9 cellular contexts compared by ENCODE assay signal in the genomic region with DNA sequence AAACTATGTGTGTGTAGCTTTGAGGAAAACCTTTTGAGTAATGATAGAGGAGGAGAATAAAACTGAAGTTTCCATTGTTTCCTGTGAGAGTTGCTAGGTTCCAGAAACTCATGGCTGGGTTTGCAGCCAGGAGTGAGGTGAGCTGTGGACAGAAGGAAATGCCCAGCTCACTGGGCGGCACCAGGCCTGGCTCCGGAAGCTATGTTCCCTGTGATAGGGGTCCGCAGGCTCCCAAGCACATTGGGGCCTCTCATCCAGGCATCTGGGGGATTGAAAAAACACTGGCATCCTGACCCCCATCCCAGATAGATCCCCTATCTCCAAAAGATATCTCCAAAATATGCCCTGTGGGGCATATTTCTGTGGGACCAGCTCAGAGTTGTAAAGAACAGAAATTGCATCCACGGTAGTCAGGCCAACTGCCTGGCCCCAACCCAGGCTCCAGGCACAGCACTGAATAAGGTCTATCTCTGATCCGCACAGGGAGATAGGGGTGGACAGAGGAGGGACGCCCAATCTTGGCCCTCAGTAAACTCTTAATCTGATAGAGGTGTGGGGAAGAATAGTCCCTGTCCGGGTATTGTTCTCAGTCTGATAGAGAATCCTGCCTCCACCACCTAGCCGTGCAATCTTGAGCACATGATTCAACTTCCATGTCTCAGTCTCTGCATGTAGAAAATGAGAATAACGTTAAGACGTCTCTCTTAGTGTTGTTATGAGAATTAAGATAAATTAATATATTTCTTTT. TPM values are rescaled to one million over a fixed set of nuclear protein-coding genes. Genes with fewer than 3 reads are reported as not detected.
DNase-seq lines count a peak whose midpoint lies in the region; ATAC-seq and TF ChIP-seq lines count a peak whose summit lies in the region.
"Had no signal": no experiment of that assay in that cellular context is flagged by ENCODE, and none has a peak within 500 bp of the region (broad histone marks: within the 10 kb centered on the region; RNA-seq: fewer than 3 reads in every experiment).

No MANE protein-coding gene starts in this region.

- H3K23ac ChIP-seq in IMR-90 (ENCODE audit: low read depth, low read length) = peak overlapping the region; percentile 66; the same call in 1 of the 2 replicates

- peak overlapping the region; percentile 54; the same call in 1 of the 2 replicates for H3K18ac ChIP-seq in IMR-90 (ENCODE audit: low read depth, low read length)

- no peak for TF ChIP-seq POLR2A in IMR-90 (IDR thresholded peaks at IDR 0.05; ENCODE audit: low read depth, low read length)

- peaks cover 14 to 26% of the 10 kb centered on the region in 2 experiments for H3K79me1 ChIP-seq in IMR-90 (ENCODE audit: low read depth in 1 of 2, low read length in 2 of 2)

- H4K91ac ChIP-seq in IMR-90 (ENCODE audit: insufficient read depth, low read depth, low read length) = peak overlapping the region; percentile 75

- peak overlapping the region; percentile 87 for H2AK5ac ChIP-seq in IMR-90 (ENCODE audit: low read depth, low read length)

- H3K4me1 Mint-ChIP-seq in activated naive CD8-positive, alpha-beta T cell treated with anti-CD3 and anti-CD28 coated beads, Interleukin-2, amount 50 U/mL, for 24 hours = peaks cover 20% of the 10 kb centered on the region
- peaks cover 7 to 11% of the 10 kb centered on the region in 2 donors for H3K4me1 Mint-ChIP-seq in immature natural killer cell

- TF ChIP-seq RAD21 in IMR-90 (IDR thresholded peaks at IDR 0.05; ENCODE audit: low read length) = no peak

- peak overlapping the region; percentile 83 for H3K4ac ChIP-seq in IMR-90 (ENCODE audit: low read depth, low read length)

- H3K4me1 ChIP-seq in IMR-90 (ENCODE audit: control insufficient read depth, insufficient read depth, low read length) = peaks cover 26% of the 10 kb centered on the region
- peaks cover 34 to 51% (median 48%) of the 10 kb centered on the region in 3 donors for H3K4me1 ChIP-seq in skeletal muscle tissue (ENCODE audit: control insufficient read depth in 3 of 3, insufficient read depth in 3 of 3, low read length in 3 of 3)

- H3K9ac ChIP-seq in IMR-90 (ENCODE audit: low read depth, low read length) (no peak overlapping the region), skeletal muscle tissue (ENCODE audit: low read depth in 1 of 3, low read length in 3 of 3) (peak overlapping the region; percentile 21 to 85 (median 25))

- H3K4me2 ChIP-seq in IMR-90 (ENCODE audit: low read depth, low read length) = no peak overlapping the region

- peak overlapping the region; percentile 80 for H3K14ac ChIP-seq in IMR-90 (replicated peaks; ENCODE audit: low read depth, low read length)

- dilution Hi-C loops in IMR-90 (cut with HindIII; ENCODE audit: low sequenced_read_pairs, unreplicated experiment) = no loop called here

- no TSS peak for BruUV-seq in IMR-90 (replicated peaks; lab: Mats Ljungman, UMichigan)

- DNase-seq in IMR-90 (no peak), immature natural killer cell (no peak), COR-L47 (lab: John Stamatoyannopoulos, UW) (no peak), NCI-H187 (lab: John Stamatoyannopoulos, UW) (no peak)
- no peak for DNase-seq in activated naive CD8-positive, alpha-beta T cell treated with anti-CD3 and anti-CD28 coated beads, Interleukin-2, amount 50 U/mL, for 24 hours
- DNase-seq: KG1 had no signal

- H2BK20ac ChIP-seq in IMR-90 (ENCODE audit: low read depth, low read length) = peak overlapping the region; percentile 62

- peak overlapping the region; percentile 60; the same call in 1 of the 3 replicates for H2BK15ac ChIP-seq in IMR-90 (ENCODE audit: low read depth, low read length)

- CTCF ChIA-PET in IMR-90 (lab: Yijun Ruan, JAX) = interaction anchor here (0.8 to 1.2 kb wide), 2 partner anchors 10 to 19 kb away, joined by 3 read pairs; no protein-coding TSS in a partner anchor

- peak overlapping the region; percentile 29 for H3K27ac Mint-ChIP-seq in activated naive CD8-positive, alpha-beta T cell treated with anti-CD3 and anti-CD28 coated beads, Interleukin-2, amount 50 U/mL, for 24 hours
- no peak overlapping the region for H3K27ac Mint-ChIP-seq in immature natural killer cell

- H3K36me3 ChIP-seq in IMR-90 (ENCODE audit: control insufficient read depth, insufficient read depth, low read length) (no peaks in the 10 kb centered on the region), skeletal muscle tissue (ENCODE audit: control insufficient read depth in 3 of 3, insufficient read depth in 3 of 3, low read length in 3 of 3) (no peaks in the 10 kb centered on the region)

- in situ Hi-C loops in IMR-90 (cut with MboI; ENCODE audit: low sequenced_read_pairs) = no loop called here

- H4K8ac ChIP-seq in IMR-90 (ENCODE audit: low read depth in 2 of 2, low read length in 2 of 2) = peak overlapping the region; percentile 19 to 81

- H3K27ac ChIP-seq in IMR-90 (ENCODE audit: insufficient read depth, low read length) = no peak overlapping the region
- peak overlapping the region; percentile 76 for H3K27ac ChIP-seq in skeletal muscle tissue (ENCODE audit: low read depth, low read length)

- H2BK120ac ChIP-seq in IMR-90 (ENCODE audit: low read depth, low read length) = peak overlapping the region; percentile 86

- peaks cover 27% of the 10 kb centered on the region for H3K9me1 ChIP-seq in IMR-90 (ENCODE audit: insufficient read depth, low read length)

- no peaks in the 10 kb centered on the region for H4K20me1 ChIP-seq in IMR-90 (ENCODE audit: insufficient read depth, low read length)

- peak overlapping the region; percentile 29 for H2AK9ac ChIP-seq in IMR-90 (replicated peaks; ENCODE audit: low read depth, low read length, poor library complexity)

- no peaks in the 10 kb centered on the region for H3K36me3 Mint-ChIP-seq in activated naive CD8-positive, alpha-beta T cell treated with anti-CD3 and anti-CD28 coated beads, Interleukin-2, amount 50 U/mL, for 24 hours (ENCODE audit: low read depth)
- no peaks in the 10 kb centered on the region for H3K36me3 Mint-ChIP-seq in immature natural killer cell

- H3K4me3 ChIP-seq in IMR-90 (ENCODE audit: insufficient read depth, low read depth, low read length) (no peak overlapping the region), skeletal muscle tissue (ENCODE audit: low read length in 3 of 3) (no peak overlapping the region)

- H3K56ac ChIP-seq in IMR-90 (ENCODE audit: extremely low read depth, insufficient read depth, low read length) = no peak overlapping the region; the same call in 1 of the 2 replicates

- peak overlapping the region; percentile 61 for H2AFZ ChIP-seq in IMR-90 (replicated peaks; ENCODE audit: low read length, poor library complexity)

- POLR2A ChIA-PET in IMR-90 (lab: Charles Lee; ENCODE audit: unreplicated experiment) = interaction anchor here (0.7 kb wide), 1 partner anchor 269 kb away, joined by 3 read pairs; no protein-coding TSS in a partner anchor

- TF ChIP-seq CTCF in IMR-90 (conservative IDR thresholded peaks at IDR 0.05; ENCODE audit: low read depth, low read length) = no peak

- intact Hi-C loops in IMR-90 (cut with micrococcal nuclease) = loop anchor here (5.0 to 10.0 kb wide), 2 partner anchors 72 to 154 kb away; a partner anchor contains a TSS

- H3K9me3 ChIP-seq in IMR-90 (ENCODE audit: control insufficient read depth, insufficient read depth, low read length) (no peaks in the 10 kb centered on the region), skeletal muscle tissue (ENCODE audit: control insufficient read depth in 3 of 3, low read length in 3 of 3) (no peaks in the 10 kb centered on the region)

- peak overlapping the region; percentile 56 for H3K4me3 Mint-ChIP-seq in activated naive CD8-positive, alpha-beta T cell treated with anti-CD3 and anti-CD28 coated beads, Interleukin-2, amount 50 U/mL, for 24 hours
- peak overlapping the region; percentile 33 to 94 (median 79) for H3K4me3 Mint-ChIP-seq in immature natural killer cell

- H3K27me3 Mint-ChIP-seq in activated naive CD8-positive, alpha-beta T cell treated with anti-CD3 and anti-CD28 coated beads, Interleukin-2, amount 50 U/mL, for 24 hours = peaks cover 15% of the 10 kb centered on the region
- peaks cover 0 to 9% (median 2%) of the 10 kb centered on the region in 3 donors for H3K27me3 Mint-ChIP-seq in immature natural killer cell (ENCODE audit: low read depth in 3 of 3)

- no peaks in the 10 kb centered on the region for H3K27me3 ChIP-seq in IMR-90 (ENCODE audit: control insufficient read depth, insufficient read depth, low read length)
- no peaks in the 10 kb centered on the region for H3K27me3 ChIP-seq in skeletal muscle tissue (ENCODE audit: control insufficient read depth in 3 of 3, insufficient read depth in 3 of 3, low read length in 3 of 3)

- WGBS in IMR-90 (ENCODE audit: extremely low coverage in 2 of 2, insufficient read length in 1 of 2), 2 experiments = 100% methylated on average over 2 of the region's 10 CpGs; no CpG with 5 or more reads in 1 of the 2 experiments

- peak overlapping the region; percentile 51; the same call in 1 of the 2 replicates for H4K5ac ChIP-seq in IMR-90 (ENCODE audit: low read depth, low read length)

- peak overlapping the region; percentile 78 for H2BK5ac ChIP-seq in IMR-90 (ENCODE audit: low read depth, low read length, poor library complexity, severe bottlenecking)

- ATAC-seq in IMR-90 (ENCODE audit: low read depth) (no peak), HG03342 (IDR thresholded peaks at IDR 0.05; ENCODE audit: unreplicated experiment) (no peak), HG03196 (IDR thresholded peaks at IDR 0.05; ENCODE audit: unreplicated experiment) (no peak)
- ATAC-seq in activated naive CD8-positive, alpha-beta T cell treated with anti-CD3 and anti-CD28 coated beads, Interleukin-2, amount 50 U/mL, for 24 hours = no peak

- H3K9me3 Mint-ChIP-seq in activated naive CD8-positive, alpha-beta T cell treated with anti-CD3 and anti-CD28 coated beads, Interleukin-2, amount 50 U/mL, for 24 hours = no peaks in the 10 kb centered on the region
- no peaks in the 10 kb centered on the region for H3K9me3 Mint-ChIP-seq in immature natural killer cell

TF ChIP-seq in IMR-90, 13 proteins besides CTCF, POLR2A, EP300 and RAD21 (continues in another document):
- TF ChIP-seq MAFK (IDR thresholded peaks at IDR 0.05; ENCODE audit: low read depth, low read length) = no peak
- no peak for TF ChIP-seq NFE2L2 (IDR thresholded peaks at IDR 0.05; ENCODE audit: low read depth, low read length)
- TF ChIP-seq MXI1 (IDR thresholded peaks at IDR 0.05; ENCODE audit: borderline replicate concordance, low read depth, low read length) = no peak
- TF ChIP-seq CHD1 (IDR thresholded peaks at IDR 0.05; ENCODE audit: low read depth, low read length) = no peak

RNA-seq across cellular contexts. Expression of a gene that starts 1.9 kb away (rescaled TPM):
- total RNA-seq in IMR-90 (2012; rRNA removed) = 15.8 and 23.3 TPM in 2 replicates
- polyA plus RNA-seq in IMR-90 (2012; rRNA removed) = 94.0 and 104 TPM in 2 replicates
- polyA plus RNA-seq in IMR-90 (2012; cell fraction: cytosol; rRNA removed) = 74.1 and 160 TPM in 2 replicates
- 187 and 684 TPM in 2 replicates for polyA plus RNA-seq in IMR-90 (2012; cell fraction: nucleus; rRNA removed; ENCODE audit: low replicate concordance)
- under 1 TPM in 1 of 3 donors, not detected in 2; 0.19 TPM for polyA plus RNA-seq in immature natural killer cell
- total RNA-seq in skeletal muscle tissue = 152 TPM

RNA-seq across cellular contexts. Expression of a gene that starts 37.9 kb away (rescaled TPM):
- total RNA-seq in IMR-90 (2012; rRNA removed) = not detected in 2 replicates
- polyA plus RNA-seq in IMR-90 (2012; rRNA removed) = not detected in 2 replicates
- polyA plus RNA-seq in IMR-90 (2012; cell fraction: cytosol; rRNA removed) = not detected in 2 replicates
- polyA plus RNA-seq in IMR-90 (2012; cell fraction: nucleus; rRNA removed; ENCODE audit: low replicate concordance) = not detected in 2 replicates
- polyA plus RNA-seq in immature natural killer cell = not detected
- total RNA-seq in skeletal muscle tissue = not detected
